32 cellular contexts compared by ENCODE assay signal in genomic region chr5:6517494-6517893, GRCh38.
"Had no signal": no experiment of that assay in that cellular context is flagged by ENCODE, and none has a peak within 500 bp of the region (broad histone marks: within the 10 kb centered on the region; RNA-seq: fewer than 3 reads in every experiment).

No MANE protein-coding gene starts in this region.

- H3K27ac ChIP-seq: adrenal gland, ascending aorta, dorsolateral prefrontal cortex, hepatocyte, neutrophil, ovary, psoas muscle, tibial nerve, vagina, VCaP had no signal

- H2AFZ ChIP-seq: hepatocyte had no signal

- FAIRE-seq: colon, endothelial cell of umbilical vein, frontal cortex had no signal

- H3K4me2 ChIP-seq: hepatocyte had no signal

- H3K27me3 ChIP-seq: adrenal gland, ascending aorta, ovary, tibial nerve, vagina had no signal

- H3K4me1 ChIP-seq: adrenal gland, ascending aorta, tibial nerve, vagina had no signal

- H3K4me3 Mint-ChIP-seq: activated CD8-positive, alpha-beta T cell treated with anti-CD3 and anti-CD28 coated beads, Interleukin-2, amount 10 ng/mL, durations not matched to agents 7 days and 5 days; activated naive CD8-positive, alpha-beta T cell; central memory CD8-positive, alpha-beta T cell; effector memory CD8-positive, alpha-beta T cell; immature natural killer cell; nephron; stimulated activated effector memory CD8-positive, alpha-beta T cell treated with anti-CD3 and anti-CD28 coated beads, Interleukin-12 subunit alpha, Interleukin-12 subunit beta, amount 100 ng/mL, for 72 hours; stimulated activated naive CD8-positive, alpha-beta T cell treated with anti-CD3 and anti-CD28 coated beads, Interleukin-15, amount 100 ng/mL, for 72 hours; T-helper 2 cell treated with Interferon-gamma antibody and Interleukin-4, amounts not matched to agents 5 μg/mL and 100 μg/mL, for 36 hours had no signal

- H3K27me3 Mint-ChIP-seq: activated naive CD8-positive, alpha-beta T cell had no signal

- H3K9me3 ChIP-seq: adrenal gland, ascending aorta, neutrophil, ovary, psoas muscle, tibial nerve, vagina had no signal

- H3K79me2 ChIP-seq: hepatocyte had no signal

- DNase-seq: activated CD4-positive, alpha-beta T cell treated with anti-CD3 and anti-CD28 coated beads for 1 hour; activated CD4-positive, alpha-beta T cell treated with anti-CD3 and anti-CD28 coated beads, Interleukin-2, amount 50 U/mL, for 1 hour; activated CD8-positive, alpha-beta T cell treated with anti-CD3 and anti-CD28 coated beads, Interleukin-2, amount 10 ng/mL, durations not matched to agents 7 days and 5 days; activated naive CD4-positive, alpha-beta T cell; activated T-cell treated with anti-CD3 and anti-CD28 coated beads, Interleukin-2, amount 50 U/mL, for 1 hour; adrenal gland; dorsolateral prefrontal cortex; effector memory CD8-positive, alpha-beta T cell; glutamatergic neuron; immature natural killer cell; left ventricle myocardium superior; ovary; psoas muscle; right cardiac atrium; stimulated activated CD4-positive, alpha-beta T cell treated with anti-CD3 and anti-CD28 coated beads, Interleukin-2, amount 100 ng/mL, for 24 hours; stimulated activated naive CD8-positive, alpha-beta T cell treated with anti-CD3 and anti-CD28 coated beads, Interleukin-15, amount 100 ng/mL, for 72 hours had no signal

- H3K27ac Mint-ChIP-seq: activated CD8-positive, alpha-beta T cell treated with anti-CD3 and anti-CD28 coated beads, Interleukin-2, amount 10 ng/mL, durations not matched to agents 7 days and 5 days; activated naive CD8-positive, alpha-beta T cell; activated T-helper 2 cell treated with anti-CD3 and anti-CD28 coated beads, Interferon-gamma antibody, Interleukin-2, Interleukin-4, amounts not matched to agents 10 μg/mL and 5 μg/mL and 100 μg/mL, durations not matched to agents 14 hours and 24 hours and 36 hours; effector memory CD8-positive, alpha-beta T cell; immature natural killer cell; nephron; stimulated activated effector memory CD8-positive, alpha-beta T cell treated with anti-CD3 and anti-CD28 coated beads, Interleukin-12 subunit alpha, Interleukin-12 subunit beta, amount 100 ng/mL, for 72 hours; stimulated activated naive CD8-positive, alpha-beta T cell treated with anti-CD3 and anti-CD28 coated beads, Interleukin-15, amount 100 ng/mL, for 72 hours; T-helper 2 cell treated with Interferon-gamma antibody and Interleukin-4, amounts not matched to agents 5 μg/mL and 100 μg/mL, for 36 hours had no signal

- H3K9me3 Mint-ChIP-seq: activated T-helper 2 cell treated with anti-CD3 and anti-CD28 coated beads, Interferon-gamma antibody, Interleukin-2, Interleukin-4, amounts not matched to agents 10 μg/mL and 5 μg/mL and 100 μg/mL, durations not matched to agents 14 hours and 24 hours and 36 hours; effector memory CD8-positive, alpha-beta T cell; immature natural killer cell; nephron; stimulated activated effector memory CD8-positive, alpha-beta T cell treated with anti-CD3 and anti-CD28 coated beads, Interleukin-12 subunit alpha, Interleukin-12 subunit beta, amount 100 ng/mL, for 72 hours; stimulated activated naive CD8-positive, alpha-beta T cell treated with anti-CD3 and anti-CD28 coated beads, Interleukin-15, amount 100 ng/mL, for 72 hours; T-helper 2 cell treated with Interferon-gamma antibody and Interleukin-4, amounts not matched to agents 5 μg/mL and 100 μg/mL, for 36 hours had no signal

- H3K36me3 ChIP-seq: adrenal gland, ascending aorta, neutrophil, ovary, tibial nerve, vagina had no signal

- H3K4me1 Mint-ChIP-seq: central memory CD8-positive, alpha-beta T cell; immature natural killer cell; stimulated activated effector memory CD8-positive, alpha-beta T cell treated with anti-CD3 and anti-CD28 coated beads, Interleukin-12 subunit alpha, Interleukin-12 subunit beta, amount 100 ng/mL, for 72 hours; stimulated activated naive CD8-positive, alpha-beta T cell treated with anti-CD3 and anti-CD28 coated beads, Interleukin-15, amount 100 ng/mL, for 72 hours had no signal

- H3K36me3 Mint-ChIP-seq: activated naive CD8-positive, alpha-beta T cell; immature natural killer cell; stimulated activated effector memory CD8-positive, alpha-beta T cell treated with anti-CD3 and anti-CD28 coated beads, Interleukin-12 subunit alpha, Interleukin-12 subunit beta, amount 100 ng/mL, for 72 hours had no signal

- H3K4me3 ChIP-seq: ascending aorta, dorsolateral prefrontal cortex, hepatocyte, ovary, psoas muscle, skin epidermis, tibial nerve, vagina had no signal
